Comparison of ENCODE assay signal across 18 cellular contexts in genomic region chr1:34002810-34003209, GRCh38.
DNase-seq lines count a peak whose midpoint lies in the region; ATAC-seq and TF ChIP-seq lines count a peak whose summit lies in the region.
"Had no signal": no experiment of that assay in that cellular context is flagged by ENCODE, and none has a peak within 500 bp of the region (broad histone marks: within the 10 kb centered on the region; RNA-seq: fewer than 3 reads in every experiment).

No MANE protein-coding gene starts in this region.

- H3K27me3 ChIP-seq in esophagus muscularis mucosa (no peaks in the 10 kb centered on the region), PC-3 (ENCODE audit: low read length) (no peaks in the 10 kb centered on the region), esophagus squamous epithelium (peaks cover 0 to 16% (median 0%) of the 10 kb centered on the region in 4 donors)

- H3K9ac ChIP-seq in PC-3 (ENCODE audit: low read length), result no peak overlapping the region
- H3K9ac ChIP-seq: GM23248 had no signal

- no peak for TF ChIP-seq POLR2A in esophagus muscularis mucosa (IDR thresholded peaks at IDR 0.05; ENCODE audit: low read depth)
- TF ChIP-seq POLR2A in esophagus squamous epithelium (IDR thresholded peaks at IDR 0.05), result no peak

- 61% methylated on average over 2 of the region's 2 CpGs for WGBS in esophagus muscularis mucosa
- WGBS in esophagus squamous epithelium, 2 donors, result 67 to 86% methylated on average over 2 of the region's 2 CpGs

- no peak overlapping the region for H3K4me2 ChIP-seq in PC-3 (ENCODE audit: low read length)

- no peaks in the 10 kb centered on the region for H3K9me2 ChIP-seq in PC-3 (replicated peaks; ENCODE audit: low read length)

- DNase-seq in NCI-H1417 (lab: John Stamatoyannopoulos, UW), result peak in 2 of 3 experiments; percentile 40 to 50
- no peak for DNase-seq in NCI-H1417 treated with DMSO at 0.1 percent for 48 hours (lab: John Stamatoyannopoulos, UW)
- peak; percentile 77 for DNase-seq in NCI-H1436 (lab: John Stamatoyannopoulos, UW)
- DNase-seq in NCI-H526 treated with DMSO at 0.1 percent for 48 hours (lab: John Stamatoyannopoulos, UW), result peak; percentile 59
- peak; percentile 44 for DNase-seq in iPS-NIHi7 (ENCODE audit: extremely low spot score)
- no peak for DNase-seq in esophagus muscularis mucosa (ENCODE audit: extremely low spot score)
- DNase-seq in PC-3, result no peak
- no peak for DNase-seq in esophagus squamous epithelium (lab: John Stamatoyannopoulos, UW)
- DNase-seq: 8988T; CD4-positive, alpha-beta memory T cell; GM23248; MV-4-11; NCI-H2081 treated with DMSO at 0.1 percent for 48 hours; NCI-H226; Right ventricle myocardium superior; T-helper 1 cell had no signal

- H3K27ac ChIP-seq in esophagus muscularis mucosa (replicated peaks in 1 of 4) (no peak overlapping the region), PC-3 (ENCODE audit: low read length) (no peak overlapping the region), esophagus squamous epithelium (no peak overlapping the region)
- H3K27ac ChIP-seq: GM23248, SK-N-MC had no signal

- BruUV-seq in PC-3 (replicated peaks; lab: Mats Ljungman, UMichigan), result no TSS peak

- H4K20me1 ChIP-seq in PC-3 (ENCODE audit: low read length), result no peaks in the 10 kb centered on the region

- H3K79me2 ChIP-seq in PC-3 (ENCODE audit: low read length), result no peaks in the 10 kb centered on the region

- POLR2A ChIA-PET in PC-3 (lab: Charles Lee; ENCODE audit: unreplicated experiment), result no interaction called here

- H3K4me1 ChIP-seq in esophagus muscularis mucosa (no peaks in the 10 kb centered on the region), PC-3 (ENCODE audit: insufficient read depth, low read length) (no peaks in the 10 kb centered on the region), esophagus squamous epithelium (no peaks in the 10 kb centered on the region)

- H3K9me3 ChIP-seq in esophagus muscularis mucosa (no peaks in the 10 kb centered on the region), PC-3 (ENCODE audit: low read length) (no peaks in the 10 kb centered on the region), esophagus squamous epithelium (no peaks in the 10 kb centered on the region)

- ATAC-seq in PC-3, result no peak
- ATAC-seq: GM12878 had no signal

- H3K4me3 ChIP-seq in esophagus muscularis mucosa (no peak overlapping the region), PC-3 (ENCODE audit: low read length) (no peak overlapping the region), esophagus squamous epithelium (no peak overlapping the region)
- H3K4me3 ChIP-seq: GM12878, GM23248, SK-N-MC had no signal

- CTCF ChIA-PET in PC-3 (lab: Charles Lee), result no interaction called here

- TF ChIP-seq EP300 in esophagus muscularis mucosa (IDR thresholded peaks at IDR 0.05), result no peak

- H3K36me3 ChIP-seq in esophagus muscularis mucosa (no peaks in the 10 kb centered on the region), PC-3 (ENCODE audit: low read depth, low read length) (no peaks in the 10 kb centered on the region), esophagus squamous epithelium (no peaks in the 10 kb centered on the region)

- TF ChIP-seq CTCF in esophagus muscularis mucosa (IDR thresholded peaks at IDR 0.05) (no peak), PC-3 (conservative IDR thresholded peaks at IDR 0.05; ENCODE audit: low read depth, low read length) (no peak), esophagus squamous epithelium (IDR thresholded peaks at IDR 0.05) (no peak)

- intact Hi-C loops in esophagus muscularis mucosa (cut with DNase I) (no loop called here), PC-3 (cut with micrococcal nuclease) (no loop called here), esophagus squamous epithelium (cut with DNase I) (no loop called here)

- no peaks in the 10 kb centered on the region for H3F3A ChIP-seq in PC-3 (ENCODE audit: low read length, unreplicated experiment)

- no peak overlapping the region for H2AFZ ChIP-seq in PC-3 (ENCODE audit: low read length)
- H2AFZ ChIP-seq: GM23248 had no signal

Comparison
In these comparisons a context has a peak if more than half of its experiments do, and no peak if none do; other contexts are left out.
1. DNase-seq: peak in NCI-H1417 (2 of 3), NCI-H1436 (single experiment), NCI-H526 treated with DMSO at 0.1 percent for 48 hours (single experiment) and iPS-NIHi7 (single experiment); none in NCI-H1417 treated with DMSO at 0.1 percent for 48 hours (single experiment), esophagus muscularis mucosa (single experiment), PC-3 (single experiment) and esophagus squamous epithelium (single experiment).